Comparison of ENCODE assay signal across 9 cellular contexts in genomic region chr9:68412754-68413153, GRCh38. TPM values are rescaled to one million over a fixed set of nuclear protein-coding genes. Genes with fewer than 3 reads are reported as not detected.
"Had no signal": no experiment of that assay in that cellular context is flagged by ENCODE, and none has a peak within 500 bp of the region (broad histone marks: within the 10 kb centered on the region; RNA-seq: fewer than 3 reads in every experiment).

No MANE protein-coding gene starts in this region.

RNA-seq across cellular contexts. Expression of gene PGM5, which starts 56.3 kb away (rescaled TPM):
- total RNA-seq: activated CD4-positive, alpha-beta memory T cell treated with anti-CD3 and anti-CD28 coated beads, Interleukin-2, amount 10 ng/mL, durations not matched to agents 7 days and 5 days; activated CD4-positive, alpha-beta T cell treated with anti-CD3 and anti-CD28 coated beads for 36 hours; activated CD4-positive, alpha-beta T cell treated with anti-CD3 and anti-CD28 coated beads, Interleukin-2, amount 10 ng/mL, durations not matched to agents 7 days and 5 days; activated CD8-positive, alpha-beta memory T cell treated with anti-CD3 and anti-CD28 coated beads, Interleukin-2, amount 10 ng/mL, durations not matched to agents 7 days and 5 days; activated CD8-positive, alpha-beta T cell treated with anti-CD3 and anti-CD28 coated beads, Interleukin-2, amount 10 ng/mL, durations not matched to agents 7 days and 5 days; activated naive CD8-positive, alpha-beta T cell treated with anti-CD3 and anti-CD28 coated beads, Interleukin-2, amount 10 ng/mL, durations not matched to agents 7 days and 5 days; activated T-helper 2 cell treated with anti-CD3 and anti-CD28 coated beads, Interferon-gamma antibody, Interleukin-2, Interleukin-4, amounts not matched to agents 10 μg/mL and 5 μg/mL and 100 μg/mL, durations not matched to agents 14 hours and 24 hours and 36 hours; T-helper 1 cell treated with Interleukin-12 subunit alpha and Interleukin-12 subunit beta and Interleukin-4 antibody, amounts not matched to agents 30 ng/mL and 1 ng/mL, for 36 hours; T-helper 2 cell treated with Interferon-gamma antibody and Interleukin-4, amounts not matched to agents 100 ng/mL and 5 ng/mL, for 36 hours had no signal
